Comparison of ENCODE assay signal across 1 cellular context in genomic region chrX:101417981-101418841, GRCh38.
TF ChIP-seq lines count a peak whose summit lies in the region.

No MANE protein-coding gene starts in this region.

TF ChIP-seq in SK-N-SH, 30 proteins besides CTCF, POLR2A, EP300 and RAD21 (continued from another document):
- no peak for TF ChIP-seq MAX (IDR thresholded peaks at IDR 0.05; ENCODE audit: low read depth)
- TF ChIP-seq FOSL2 (IDR thresholded peaks at IDR 0.05; ENCODE audit: borderline replicate concordance, low read depth), result no peak
